25 cellular contexts compared by ENCODE assay signal in the genomic region with DNA sequence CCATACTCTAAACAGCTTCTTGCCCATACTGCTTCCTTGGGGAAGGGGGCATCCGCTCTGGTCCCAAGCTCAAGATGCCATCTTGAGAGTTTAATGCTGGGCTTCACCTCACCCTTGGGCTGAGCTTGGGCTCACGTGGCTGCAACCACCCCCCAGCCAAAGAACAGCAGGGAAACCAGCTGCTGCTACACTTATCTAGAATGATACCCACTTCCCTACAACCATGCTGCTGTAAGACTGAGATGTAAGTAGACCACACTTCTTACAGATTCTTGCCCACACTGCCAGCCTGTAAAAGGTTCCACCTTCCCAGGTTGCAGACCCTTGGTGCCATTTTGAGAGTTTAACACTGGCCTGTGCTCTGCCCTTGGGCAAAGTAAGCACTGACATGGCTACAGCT. TPM values are rescaled to one million over a fixed set of nuclear protein-coding genes. Genes with fewer than 3 reads are reported as not detected.
"Had no signal": no experiment of that assay in that cellular context is flagged by ENCODE, and none has a peak within 500 bp of the region (broad histone marks: within the 10 kb centered on the region; RNA-seq: fewer than 3 reads in every experiment).

No MANE protein-coding gene starts in this region.

- H3K4me2 ChIP-seq: KMS-11, SK-N-SH had no signal

- H3K9me3 ChIP-seq: SK-N-SH had no signal

- DNase-seq: IMR-90, Kasumi-1, MM.1S, NCI-H1092 treated with DMSO at 0.1 percent for 48 hours, NCI-H1436, NCI-H187, NCI-H2029, NCI-H2081 treated with DMSO at 0.1 percent for 48 hours, NCI-H226, NCI-H446, NCI-H510A, NCI-H524 treated with DMSO at 0.1 percent for 48 hours, NCI-H69, NCI-H774, PC-3, SHP77, SK-N-SH, SW 1271 had no signal

- H3K27ac ChIP-seq: KMS-11, RWPE1 had no signal

- H3K9ac ChIP-seq: KMS-11, SK-N-SH had no signal

- ATAC-seq: K562, Panc1, PC-3 had no signal

- FAIRE-seq: K562 had no signal

- H3K4me3 ChIP-seq: K562 had no signal

RNA-seq across cellular contexts. Expression of a gene that starts 9.7 kb away (rescaled TPM):
- total RNA-seq: HT-29, IMR-90, K562, M059J, PC-3, SK-MEL-5 had no signal
- polyA plus RNA-seq: IMR-90, K562, SK-N-SH had no signal

RNA-seq across cellular contexts. Expression of a gene that starts 43.2 kb away (rescaled TPM):
- total RNA-seq: HT-29, IMR-90, K562, M059J, PC-3, SK-MEL-5 had no signal
- polyA plus RNA-seq: IMR-90, K562, SK-N-SH had no signal

RNA-seq across cellular contexts. Expression of a gene that starts 58.3 kb away (rescaled TPM):
- total RNA-seq: HT-29, IMR-90, K562, M059J, PC-3, SK-MEL-5 had no signal
- polyA plus RNA-seq: IMR-90, K562, SK-N-SH had no signal
